Comparison of ENCODE assay signal across 14 cellular contexts in the genomic region with DNA sequence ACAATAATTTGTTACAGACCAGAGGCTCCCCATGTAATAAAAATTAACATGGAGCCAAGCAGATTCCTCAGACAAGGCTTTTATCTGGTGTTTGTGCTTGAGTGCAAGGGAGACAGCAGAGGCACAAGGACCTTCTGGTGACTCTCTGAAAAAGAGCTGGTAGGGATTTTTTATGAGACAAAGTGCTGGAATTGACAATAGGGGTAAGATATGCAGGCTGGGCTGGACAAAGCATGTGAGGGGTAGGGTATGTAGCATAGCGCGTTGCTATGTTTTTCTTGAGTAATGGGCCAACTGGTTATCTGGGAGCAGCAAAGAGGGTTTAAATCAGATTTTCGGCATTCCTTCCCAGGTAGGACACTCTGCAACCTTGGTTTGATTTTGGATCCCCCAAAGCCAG.
"Had no signal": no experiment of that assay in that cellular context is flagged by ENCODE, and none has a peak within 500 bp of the region (broad histone marks: within the 10 kb centered on the region; RNA-seq: fewer than 3 reads in every experiment).

No MANE protein-coding gene starts in this region.

- H3K27ac ChIP-seq: colonic mucosa, heart left ventricle, left ventricle myocardium inferior, right atrium auricular region, transverse colon, VCaP had no signal

- H3K4me3 Mint-ChIP-seq: activated CD4-positive, alpha-beta memory T cell treated with anti-CD3 and anti-CD28 coated beads, Interleukin-2, amount 10 ng/mL, durations not matched to agents 7 days and 5 days; activated CD4-positive, alpha-beta T cell treated with anti-CD3 and anti-CD28 coated beads for 36 hours; stimulated activated effector memory CD8-positive, alpha-beta T cell treated with anti-CD3 and anti-CD28 coated beads, Interleukin-12 subunit alpha, Interleukin-12 subunit beta, amount 100 ng/mL, for 72 hours had no signal

- H3K27ac Mint-ChIP-seq: activated CD4-positive, alpha-beta memory T cell treated with anti-CD3 and anti-CD28 coated beads, Interleukin-2, amount 10 ng/mL, durations not matched to agents 7 days and 5 days; activated CD4-positive, alpha-beta T cell treated with anti-CD3 and anti-CD28 coated beads for 36 hours; stimulated activated effector memory CD8-positive, alpha-beta T cell treated with anti-CD3 and anti-CD28 coated beads, Interleukin-12 subunit alpha, Interleukin-12 subunit beta, amount 100 ng/mL, for 72 hours had no signal

- H3K27me3 ChIP-seq: colonic mucosa, heart left ventricle, right atrium auricular region, transverse colon had no signal

- H3K36me3 ChIP-seq: colonic mucosa, heart left ventricle, left ventricle myocardium inferior, right atrium auricular region, transverse colon had no signal

- ATAC-seq: activated CD4-positive, alpha-beta T cell treated with anti-CD3 and anti-CD28 coated beads for 36 hours; heart left ventricle; stimulated activated effector memory CD8-positive, alpha-beta T cell treated with anti-CD3 and anti-CD28 coated beads, Interleukin-12 subunit alpha, Interleukin-12 subunit beta, amount 100 ng/mL, for 72 hours had no signal

- H3K36me3 Mint-ChIP-seq: stimulated activated effector memory CD8-positive, alpha-beta T cell treated with anti-CD3 and anti-CD28 coated beads, Interleukin-12 subunit alpha, Interleukin-12 subunit beta, amount 100 ng/mL, for 72 hours had no signal

- FAIRE-seq: endothelial cell of umbilical vein, frontal cortex, islet of Langerhans had no signal

- H3K9me3 Mint-ChIP-seq: activated CD4-positive, alpha-beta memory T cell treated with anti-CD3 and anti-CD28 coated beads, Interleukin-2, amount 10 ng/mL, durations not matched to agents 7 days and 5 days; stimulated activated effector memory CD8-positive, alpha-beta T cell treated with anti-CD3 and anti-CD28 coated beads, Interleukin-12 subunit alpha, Interleukin-12 subunit beta, amount 100 ng/mL, for 72 hours had no signal

- H3K9me3 ChIP-seq: colonic mucosa, left ventricle myocardium inferior, right atrium auricular region, transverse colon had no signal

- H3K4me1 Mint-ChIP-seq: activated CD4-positive, alpha-beta memory T cell treated with anti-CD3 and anti-CD28 coated beads, Interleukin-2, amount 10 ng/mL, durations not matched to agents 7 days and 5 days; activated CD4-positive, alpha-beta T cell treated with anti-CD3 and anti-CD28 coated beads for 36 hours; stimulated activated effector memory CD8-positive, alpha-beta T cell treated with anti-CD3 and anti-CD28 coated beads, Interleukin-12 subunit alpha, Interleukin-12 subunit beta, amount 100 ng/mL, for 72 hours had no signal

- DNase-seq: activated CD4-positive, alpha-beta memory T cell treated with anti-CD3 and anti-CD28 coated beads, Interleukin-2, amount 10 ng/mL, durations not matched to agents 7 days and 5 days; activated CD4-positive, alpha-beta T cell treated with anti-CD3 and anti-CD28 coated beads for 36 hours; colonic mucosa; effector CD4-positive, alpha-beta T cell; heart left ventricle; left ventricle myocardium inferior; posterior cingulate gyrus; transverse colon had no signal

- H3K4me1 ChIP-seq: colonic mucosa, right atrium auricular region had no signal

- H3K4me3 ChIP-seq: colonic mucosa, heart left ventricle, left ventricle myocardium inferior, right atrium auricular region, transverse colon had no signal
